In the genomic region with DNA sequence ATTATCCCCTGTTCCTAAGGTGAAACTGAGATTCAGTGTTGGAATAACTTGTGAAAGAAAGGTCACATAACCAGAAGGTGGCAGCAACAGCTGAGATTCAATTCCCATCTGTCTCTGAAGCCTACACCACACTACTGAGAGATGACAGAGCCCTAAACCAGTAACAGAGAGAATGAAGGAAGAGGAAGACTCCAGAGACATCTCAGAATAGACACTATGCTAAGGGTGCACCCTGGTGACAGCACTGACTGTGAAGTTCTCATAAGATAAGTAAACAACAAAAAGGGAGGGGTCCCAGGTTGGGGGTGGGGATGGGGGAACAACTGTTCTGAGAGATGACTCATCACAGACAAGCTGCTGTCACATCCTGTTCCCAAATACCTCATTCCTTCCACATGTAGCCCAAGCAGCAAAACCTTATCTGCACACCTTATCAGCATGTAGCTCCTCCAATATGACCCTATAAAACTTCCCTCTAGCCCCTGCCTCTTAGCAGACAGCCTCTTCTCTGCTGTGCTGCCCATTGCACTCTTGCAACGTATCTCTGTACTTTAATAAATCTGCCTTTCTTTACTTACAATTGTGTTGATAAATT, we compare ENCODE assay signal across 10 cellular contexts. TPM values are rescaled to one million over a fixed set of nuclear protein-coding genes. Genes with fewer than 3 reads are reported as not detected.
DNase-seq lines count a peak whose midpoint lies in the region; ATAC-seq and TF ChIP-seq lines count a peak whose summit lies in the region.
"Had no signal": no experiment of that assay in that cellular context is flagged by ENCODE, and none has a peak within 500 bp of the region (broad histone marks: within the 10 kb centered on the region; RNA-seq: fewer than 3 reads in every experiment).

No MANE protein-coding gene starts in this region.

- DNase-seq in AML-193 (lab: John Stamatoyannopoulos, UW), result peak; percentile 34 to 62
- peak; percentile 7 for DNase-seq in T-helper 2 cell treated with Interferon-gamma antibody and Interleukin-4, amounts not matched to agents 5 μg/mL and 100 μg/mL, for 36 hours (ENCODE audit: low spot score)
- peak; percentile 25 for DNase-seq in fibroblast of villous mesenchyme (ENCODE audit: low read depth)
- DNase-seq in mesothelial cell of epicardium (ENCODE audit: low spot score in 2 of 2, unreplicated experiment in 2 of 2), result no peak
- no peak for DNase-seq in CD8-positive, alpha-beta memory T cell
- DNase-seq: natural killer cell had no signal

- H3K4me3 Mint-ChIP-seq in T-helper 2 cell treated with Interferon-gamma antibody and Interleukin-4, amounts not matched to agents 5 μg/mL and 100 μg/mL, for 36 hours, result no peak overlapping the region
- H3K4me3 Mint-ChIP-seq in mesothelial cell of epicardium, result no peak overlapping the region
- H3K4me3 Mint-ChIP-seq in CD8-positive, alpha-beta memory T cell, result no peak overlapping the region
- H3K4me3 Mint-ChIP-seq: natural killer cell had no signal

- peaks cover 13% of the 10 kb centered on the region for H3K27me3 Mint-ChIP-seq in T-helper 2 cell treated with Interferon-gamma antibody and Interleukin-4, amounts not matched to agents 5 μg/mL and 100 μg/mL, for 36 hours (ENCODE audit: low read depth)
- H3K27me3 Mint-ChIP-seq in mesothelial cell of epicardium (ENCODE audit: low read depth), result no peaks in the 10 kb centered on the region
- peaks cover 19 to 49% of the 10 kb centered on the region in 2 donors for H3K27me3 Mint-ChIP-seq in CD8-positive, alpha-beta memory T cell

- H3K4me1 ChIP-seq in CD8-positive, alpha-beta memory T cell (ENCODE audit: insufficient read depth, low read length), result no peaks in the 10 kb centered on the region
- H3K4me1 ChIP-seq: ascending aorta had no signal

- CTCF ChIA-PET in CD8-positive, alpha-beta memory T cell (lab: Charles Lee), result no interaction called here

- H3K27me3 ChIP-seq in CD8-positive, alpha-beta memory T cell (ENCODE audit: insufficient read depth, low read length, poor library complexity, severe bottlenecking), result no peaks in the 10 kb centered on the region
- H3K27me3 ChIP-seq: ascending aorta had no signal

- TF ChIP-seq CTCF in fibroblast of villous mesenchyme (IDR thresholded peaks at IDR 0.05; ENCODE audit: insufficient read depth, low read depth, low read length), result peak; percentile 35
- TF ChIP-seq CTCF in mesothelial cell of epicardium (IDR thresholded peaks at IDR 0.05; ENCODE audit: unreplicated experiment), result no peak

- H3K36me3 Mint-ChIP-seq in T-helper 2 cell treated with Interferon-gamma antibody and Interleukin-4, amounts not matched to agents 5 μg/mL and 100 μg/mL, for 36 hours (ENCODE audit: low read depth), result no peaks in the 10 kb centered on the region
- H3K36me3 Mint-ChIP-seq in mesothelial cell of epicardium, result peaks cover 56% of the 10 kb centered on the region
- peaks cover 2 to 4% (median 3%) of the 10 kb centered on the region in 3 donors for H3K36me3 Mint-ChIP-seq in CD8-positive, alpha-beta memory T cell

- no peak overlapping the region for H3K27ac Mint-ChIP-seq in T-helper 2 cell treated with Interferon-gamma antibody and Interleukin-4, amounts not matched to agents 5 μg/mL and 100 μg/mL, for 36 hours
- H3K27ac Mint-ChIP-seq in mesothelial cell of epicardium, result no peak overlapping the region
- no peak overlapping the region for H3K27ac Mint-ChIP-seq in CD8-positive, alpha-beta memory T cell
- H3K27ac Mint-ChIP-seq: natural killer cell had no signal

- POLR2A ChIA-PET in CD8-positive, alpha-beta memory T cell (lab: Charles Lee), result no interaction called here

- H3K4me3 ChIP-seq in fibroblast of villous mesenchyme (ENCODE audit: low read depth, low read length), result no peak overlapping the region
- H3K4me3 ChIP-seq in CD8-positive, alpha-beta memory T cell (ENCODE audit: low read length), result no peak overlapping the region
- H3K4me3 ChIP-seq: ascending aorta had no signal

- H3K4me1 Mint-ChIP-seq in T-helper 2 cell treated with Interferon-gamma antibody and Interleukin-4, amounts not matched to agents 5 μg/mL and 100 μg/mL, for 36 hours (ENCODE audit: low read depth), result peaks cover 11% of the 10 kb centered on the region
- H3K4me1 Mint-ChIP-seq in mesothelial cell of epicardium, result no peaks in the 10 kb centered on the region
- no peaks in the 10 kb centered on the region for H3K4me1 Mint-ChIP-seq in CD8-positive, alpha-beta memory T cell

- H3K9me3 Mint-ChIP-seq in T-helper 2 cell treated with Interferon-gamma antibody and Interleukin-4, amounts not matched to agents 5 μg/mL and 100 μg/mL, for 36 hours, result peaks cover 20% of the 10 kb centered on the region
- H3K9me3 Mint-ChIP-seq in mesothelial cell of epicardium, result peaks cover 59% of the 10 kb centered on the region
- peaks cover 16 to 41% (median 35%) of the 10 kb centered on the region in 5 donors for H3K9me3 Mint-ChIP-seq in CD8-positive, alpha-beta memory T cell

- no peak overlapping the region for H3K27ac ChIP-seq in CD8-positive, alpha-beta memory T cell (ENCODE audit: low read depth, low read length)
- H3K27ac ChIP-seq: ascending aorta had no signal

- no peaks in the 10 kb centered on the region for H3K36me3 ChIP-seq in CD8-positive, alpha-beta memory T cell (ENCODE audit: insufficient read depth, low read length)
- H3K36me3 ChIP-seq: ascending aorta had no signal

- H3K9me3 ChIP-seq in CD8-positive, alpha-beta memory T cell (ENCODE audit: low read length), result peaks cover 13% of the 10 kb centered on the region

- ATAC-seq in GM18907 (IDR thresholded peaks at IDR 0.05; ENCODE audit: unreplicated experiment) (peak; percentile 45), HG03457 (IDR thresholded peaks at IDR 0.05; ENCODE audit: unreplicated experiment) (no peak), HG03520 (IDR thresholded peaks at IDR 0.05; ENCODE audit: unreplicated experiment) (no peak)

RNA-seq across cellular contexts. Expression of a gene that starts 46.5 kb away (rescaled TPM):
- total RNA-seq in fibroblast of villous mesenchyme, result 12.6 and 22.0 TPM in 2 replicates
- 24.8 to 27.1 TPM (median 25.3 TPM) in 3 replicates for total RNA-seq in mesothelial cell of epicardium
- total RNA-seq in CD8-positive, alpha-beta memory T cell, result 10 to 100 TPM; 11.4 to 13.3 TPM
- polyA plus RNA-seq in CD8-positive, alpha-beta memory T cell, result 3.3 TPM

RNA-seq across cellular contexts. Expression of a gene that starts 57.8 kb away (rescaled TPM):
- total RNA-seq in fibroblast of villous mesenchyme (under 0.01 TPM in 2 replicates), mesothelial cell of epicardium (4.3 to 5.1 TPM (median 4.9 TPM) in 3 replicates)
- not detected for total RNA-seq in CD8-positive, alpha-beta memory T cell
- 0.17 TPM for polyA plus RNA-seq in CD8-positive, alpha-beta memory T cell
- total RNA-seq: ascending aorta had no signal

RNA-seq across cellular contexts. Expression of a gene that starts 58.8 kb away (rescaled TPM):
- total RNA-seq in fibroblast of villous mesenchyme, result 20.0 and 26.3 TPM in 2 replicates
- total RNA-seq in mesothelial cell of epicardium, result 65.7 to 68.7 TPM (median 66.2 TPM) in 3 replicates
- total RNA-seq in CD8-positive, alpha-beta memory T cell, result 10 to 100 TPM; 30.3 to 32.5 TPM
- polyA plus RNA-seq in CD8-positive, alpha-beta memory T cell, result 28.7 TPM

RNA-seq across cellular contexts. Expression of a gene that starts 59.8 kb away (rescaled TPM):
- total RNA-seq in fibroblast of villous mesenchyme, result 1.6 and 5.6 TPM in 2 replicates
- 133 to 142 TPM (median 137 TPM) in 3 replicates for total RNA-seq in mesothelial cell of epicardium
- 1 to 10 TPM; 1.1 to 1.2 TPM for total RNA-seq in CD8-positive, alpha-beta memory T cell
- 0.18 TPM for polyA plus RNA-seq in CD8-positive, alpha-beta memory T cell

Comparison
In these comparisons a context has a peak if more than half of its experiments do, and no peak if none do; other contexts are left out.
1. DNase-seq: peak in AML-193 (2 of 2), T-helper 2 cell treated with Interferon-gamma antibody and Interleukin-4, amounts not matched to agents 5 μg/mL and 100 μg/mL, for 36 hours (single experiment) and fibroblast of villous mesenchyme (single experiment); none in mesothelial cell of epicardium (0 of 2) and CD8-positive, alpha-beta memory T cell (0 of 5).